8 cellular contexts compared by ENCODE assay signal in genomic region chr19:54448774-54449700, GRCh38. TPM values are rescaled to one million over a fixed set of nuclear protein-coding genes. Genes with fewer than 3 reads are reported as not detected.
DNase-seq lines count a peak whose midpoint lies in the region; ATAC-seq and TF ChIP-seq lines count a peak whose summit lies in the region.

LENG8 (plus strand) TSS chr19:54449199; CDS start chr19:54451345, 2,146 bp downstream.

- H3F3A ChIP-seq in smooth muscle cell (ENCODE audit: low read depth) = no peaks in the 10 kb centered on the region

- H3K4me3 ChIP-seq in ACC112 (ENCODE audit: low read depth, low read length) (peak within 1 kb of the TSS; percentile 98), breast epithelium (peak within 1 kb of the TSS; percentile 76 to 96 (median 94)), smooth muscle cell (peak within 1 kb of the TSS; percentile 80)

- H3K27me3 ChIP-seq in ACC112 (ENCODE audit: insufficient read depth, low read length) = no peaks in the 10 kb centered on the region
- H3K27me3 ChIP-seq in breast epithelium = no peaks in the 10 kb centered on the region
- no peaks in the 10 kb centered on the region for H3K27me3 ChIP-seq in smooth muscle cell (ENCODE audit: low read depth)

- H3K9me3 ChIP-seq in breast epithelium (no peaks in the 10 kb centered on the region), smooth muscle cell (replicated peaks; ENCODE audit: low read depth) (no peaks in the 10 kb centered on the region)

- peak within 1 kb of the TSS; percentile 13 for H2AFZ ChIP-seq in ACC112 (ENCODE audit: low read length, unreplicated experiment)
- peak within 1 kb of the TSS; percentile 40 for H2AFZ ChIP-seq in smooth muscle cell (ENCODE audit: low read depth)

- DNase-seq in NCI-H2196 treated with DMSO at 0.1 percent for 48 hours (lab: John Stamatoyannopoulos, UW; ENCODE audit: unreplicated experiment) = peak; percentile 88
- peak; percentile 98 for DNase-seq in breast epithelium (ENCODE audit: low spot score in 2 of 2)
- peak; percentile 97 for DNase-seq in iPS-NIHi11 (ENCODE audit: low spot score)
- peak; percentile 97 for DNase-seq in smooth muscle cell (lab: John Stamatoyannopoulos, UW; ENCODE audit: unreplicated experiment)

- H3K36me3 ChIP-seq in ACC112 (ENCODE audit: insufficient read depth, low read length) = peaks cover 9% of the 10 kb centered on the region; the same call in 1 of the 2 replicates
- peaks cover 7% of the 10 kb centered on the region for H3K36me3 ChIP-seq in breast epithelium
- H3K36me3 ChIP-seq in smooth muscle cell (ENCODE audit: low read depth) = peaks cover 4% of the 10 kb centered on the region

- H3K27ac ChIP-seq in ACC112 (ENCODE audit: low read depth, low read length) = peak within 1 kb of the TSS; percentile 93
- H3K27ac ChIP-seq in VCaP = peak within 1 kb of the TSS; percentile 96
- H3K27ac ChIP-seq in breast epithelium = peak within 1 kb of the TSS; percentile 97
- peak within 1 kb of the TSS; percentile 99 for H3K27ac ChIP-seq in smooth muscle cell (ENCODE audit: low read depth)

- H3K9ac ChIP-seq in smooth muscle cell (ENCODE audit: low read depth) = peak within 1 kb of the TSS; percentile 99

- H3K79me2 ChIP-seq in ACC112 (ENCODE audit: control insufficient read depth, insufficient read depth, low read length, unreplicated experiment) = peaks cover 64% of the 10 kb centered on the region
- H3K79me2 ChIP-seq in smooth muscle cell (ENCODE audit: low read depth) = peaks cover 68% of the 10 kb centered on the region

- intact Hi-C loops in breast epithelium (cut with DNase I; ENCODE audit: low total_unique reads) = no loop called here

- H4K20me1 ChIP-seq in smooth muscle cell (ENCODE audit: low read depth) = peaks cover 48% of the 10 kb centered on the region

- TF ChIP-seq CTCF in VCaP (conservative IDR thresholded peaks at IDR 0.05) (no peak), breast epithelium (IDR thresholded peaks at IDR 0.05) (peak in 1 of 3 donors; percentile 1), smooth muscle cell (IDR thresholded peaks at IDR 0.05; ENCODE audit: borderline replicate concordance, insufficient read depth, poor library complexity, severe bottlenecking) (no peak)

- peak within 1 kb of the TSS; percentile 95 for H3K4me2 ChIP-seq in smooth muscle cell

- H3K4me1 ChIP-seq in ACC112 (ENCODE audit: control insufficient read depth, insufficient read depth, low read length, unreplicated experiment) (peaks cover 18% of the 10 kb centered on the region), breast epithelium (peaks cover 4 to 17% of the 10 kb centered on the region in 2 donors), smooth muscle cell (ENCODE audit: low read depth) (peaks cover 22% of the 10 kb centered on the region)

- peak; percentile 97 for TF ChIP-seq POLR2A in breast epithelium (IDR thresholded peaks at IDR 0.05)

- WGBS in smooth muscle cell (ENCODE audit: low lambda C conversion rate) = under 1% methylated on average over 75 of the region's 96 CpGs

- peak; percentile 81 for ATAC-seq in GM18870 (IDR thresholded peaks at IDR 0.05; ENCODE audit: unreplicated experiment)
- peak; percentile 89 for ATAC-seq in HG03135 (IDR thresholded peaks at IDR 0.05; ENCODE audit: unreplicated experiment)

RNA-seq across cellular contexts. Expression of gene LENG8, which starts in this region (rescaled TPM):
- total RNA-seq in breast epithelium (100 to 1,000 TPM in 2 of 3 donors, 10 to 100 TPM in 1; 82.9 to 204 (median 148) TPM), smooth muscle cell (32.9 and 39.2 TPM in 2 replicates)
- polyA plus RNA-seq in smooth muscle cell = 27.6 and 60.1 TPM in 2 replicates

Comparison
In these comparisons a context has a peak if more than half of its experiments do, and no peak if none do; other contexts are left out.
1. Peak in every context shown above with its lines: DNase-seq, ATAC-seq, H3K4me3 ChIP-seq and H3K27ac ChIP-seq.